ENCODE assay signal across 8 cellular contexts in the genomic region with DNA sequence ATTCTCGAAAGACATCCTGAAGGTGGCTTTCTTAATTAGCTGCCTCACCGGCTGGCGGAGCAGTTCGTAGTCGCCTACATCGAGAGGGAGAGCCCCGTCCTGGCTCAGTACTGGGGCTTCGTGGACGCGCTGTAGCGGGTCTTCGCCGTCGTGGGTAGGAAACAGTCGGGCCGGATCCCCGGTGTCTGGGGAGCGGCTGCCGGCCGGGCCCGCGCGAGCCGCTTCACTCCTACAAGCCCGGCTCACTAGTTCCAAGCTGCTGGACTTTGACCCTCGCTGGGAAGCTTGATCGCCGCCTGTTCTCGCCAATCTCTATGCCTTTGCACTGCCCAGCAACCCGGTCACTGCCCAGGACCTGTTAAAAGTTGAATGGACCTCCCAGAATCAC. TPM values are rescaled to one million over a fixed set of nuclear protein-coding genes. Genes with fewer than 3 reads are reported as not detected.
A peak's percentile ranks its signal among the peaks of the same experiment; 100 is the strongest.
DNase-seq lines count a peak whose midpoint lies in the region; ATAC-seq, FAIRE-seq and TF ChIP-seq lines count a peak whose summit lies in the region.

No MANE protein-coding gene starts in this region.

- H3K36me3 ChIP-seq in ACC112 (ENCODE audit: insufficient read depth, low read length) (peaks cover 17% of the 10 kb centered on the region), small intestine (ENCODE audit: control insufficient read depth in 2 of 2, insufficient read depth in 2 of 2, low read length in 2 of 2) (peaks cover 0 to 6% of the 10 kb centered on the region in 2 donors)

- H3K36me3 Mint-ChIP-seq in brain: peaks cover 39% of the 10 kb centered on the region

- peak overlapping the region; percentile 93 to 99 (median 99) for H3K4me3 Mint-ChIP-seq in brain

- 0 to 1% (median 0%) methylated on average over 30 of the region's 30 CpGs for WGBS in small intestine, 3 donors

- H3K27me3 Mint-ChIP-seq in brain: peaks cover 11% of the 10 kb centered on the region

- no peak for TF ChIP-seq CTCF in brain (conservative IDR thresholded peaks at IDR 0.05)

- H3K27ac Mint-ChIP-seq in brain: peak overlapping the region; percentile 96 to 100 (median 99)

- H3K9me3 Mint-ChIP-seq in brain: peaks cover 0 to 18% (median 0%) of the 10 kb centered on the region in 5 experiments

- H3K4me1 ChIP-seq in ACC112 (ENCODE audit: control insufficient read depth, insufficient read depth, low read length, unreplicated experiment) (peaks cover 26% of the 10 kb centered on the region), small intestine (ENCODE audit: control insufficient read depth in 2 of 2, insufficient read depth in 1 of 2, low read depth in 1 of 2, low read length in 1 of 2) (peaks cover 3 to 6% of the 10 kb centered on the region in 2 donors)

- ATAC-seq in GM18861 (IDR thresholded peaks at IDR 0.05; ENCODE audit: unreplicated experiment): peak; percentile 33
- peak; percentile 35 for ATAC-seq in HG03097 (IDR thresholded peaks at IDR 0.05; ENCODE audit: low FRiP score, unreplicated experiment)

- H2AFZ ChIP-seq in ACC112 (ENCODE audit: low read length, unreplicated experiment): peak overlapping the region; percentile 88

- peaks cover 26% of the 10 kb centered on the region for H3K79me2 ChIP-seq in ACC112 (ENCODE audit: control insufficient read depth, insufficient read depth, low read length, unreplicated experiment)

- H3K27ac ChIP-seq in ACC112 (ENCODE audit: low read depth, low read length) (peak overlapping the region; percentile 98), small intestine (ENCODE audit: low read depth in 1 of 2, low read length in 1 of 2) (peak overlapping the region; percentile 97 to 100)

- H3K4me3 ChIP-seq in ACC112 (ENCODE audit: low read depth, low read length) (peak overlapping the region; percentile 96), small intestine (ENCODE audit: low read depth in 1 of 2, low read length in 2 of 2) (peak overlapping the region; percentile 78 to 86)

- FAIRE-seq in small intestine (lab: Jason Lieb, UNC): no peak

- peak; percentile 3 for DNase-seq in SW480 (ENCODE audit: low spot score)
- peak; percentile 39 for DNase-seq in iris pigment epithelial cell (ENCODE audit: low read depth)
- peak; percentile 94 for DNase-seq in small intestine
- DNase-seq in NCI-H1105 (lab: John Stamatoyannopoulos, UW): no peak

- H3K9me3 ChIP-seq in small intestine (ENCODE audit: control insufficient read depth, low read depth): no peaks in the 10 kb centered on the region

- H3K27me3 ChIP-seq in ACC112 (ENCODE audit: insufficient read depth, low read length) (peaks cover 4% of the 10 kb centered on the region; the same call in 1 of the 2 replicates), small intestine (ENCODE audit: control insufficient read depth in 2 of 2, insufficient read depth in 2 of 2, low read length in 2 of 2) (no peaks in the 10 kb centered on the region)

- peaks cover 70% of the 10 kb centered on the region for H3K4me1 Mint-ChIP-seq in brain

RNA-seq across cellular contexts. Expression of gene AKAIN1, which starts 41.3 kb away (rescaled TPM):
- polyA plus RNA-seq in brain (ENCODE audit: insufficient read depth, low read depth, low replicate concordance): not detected
- polyA plus RNA-seq in small intestine: under 1 TPM in 1 of 3 donors, not detected in 2; 0.22 TPM

RNA-seq across cellular contexts. Expression of gene ZBTB14, which starts 57.2 kb away (rescaled TPM):
- polyA plus RNA-seq in brain (ENCODE audit: insufficient read depth, low read depth, low replicate concordance) (9.9 TPM), small intestine (1 to 10 TPM; 5.4 to 7.0 (median 6.9) TPM)
